In the genomic region with DNA sequence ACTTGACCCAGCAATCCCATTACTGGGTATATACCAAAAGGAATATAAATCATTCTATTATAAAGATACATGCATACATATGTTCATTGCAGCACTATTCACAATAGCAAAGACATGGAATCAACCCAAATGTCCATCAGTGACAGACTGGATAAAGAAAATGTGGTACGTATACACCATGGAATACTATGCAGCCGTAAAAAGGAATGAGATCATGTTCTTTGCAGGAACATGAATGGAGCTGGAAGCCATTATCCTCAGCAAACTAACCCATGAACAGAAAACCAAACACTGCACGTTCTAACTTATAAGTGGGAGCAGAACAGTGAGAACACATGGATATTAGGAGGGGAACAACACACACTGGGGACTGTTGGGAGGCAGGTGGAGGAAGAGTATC, we compare ENCODE assay signal across 5 cellular contexts. TPM values are rescaled to one million over a fixed set of nuclear protein-coding genes. Genes with fewer than 3 reads are reported as not detected.
"Had no signal": no experiment of that assay in that cellular context is flagged by ENCODE, and none has a peak within 500 bp of the region (broad histone marks: within the 10 kb centered on the region; RNA-seq: fewer than 3 reads in every experiment).

No MANE protein-coding gene starts in this region.

RNA-seq across cellular contexts. Expression of gene DEFB108B, which starts 3.8 kb away (rescaled TPM):
- total RNA-seq: HepG2, HT-29, HT1080, IMR-90 had no signal
- polyA plus RNA-seq: HepG2, IgD-negative memory B cell, IMR-90 had no signal

RNA-seq across cellular contexts. Expression of gene DEFB131B, which starts 49.0 kb away (rescaled TPM):
- total RNA-seq: HepG2, HT-29, HT1080, IMR-90 had no signal
- polyA plus RNA-seq: HepG2, IgD-negative memory B cell, IMR-90 had no signal
